ENCODE assay signal across 24 cellular contexts in genomic region chr5:152622628-152623027, GRCh38.
A peak's percentile ranks its signal among the peaks of the same experiment; 100 is the strongest.
DNase-seq lines count a peak whose midpoint lies in the region; ATAC-seq lines count a peak whose summit lies in the region.
"Had no signal": no experiment of that assay in that cellular context is flagged by ENCODE, and none has a peak within 500 bp of the region (broad histone marks: within the 10 kb centered on the region; RNA-seq: fewer than 3 reads in every experiment).

No MANE protein-coding gene starts in this region.

- peak; percentile 60 for ATAC-seq in left ventricle myocardium superior
- ATAC-seq: gastrocnemius medialis, lower lobe of right lung, mucosa of descending colon had no signal

- DNase-seq in COR-L47 (lab: John Stamatoyannopoulos, UW) (peak; percentile 6), NCI-H2029 treated with DMSO at 0.1 percent for 48 hours (lab: John Stamatoyannopoulos, UW) (peak; percentile 28), left ventricle myocardium superior (peak; percentile 19), putamen (ENCODE audit: low spot score) (peak; percentile 8), OCI-M1 (lab: John Stamatoyannopoulos, UW) (no peak), AML-193 (lab: John Stamatoyannopoulos, UW) (no peak)
- DNase-seq in stimulated activated CD8-positive, alpha-beta memory T cell treated with anti-CD3 and anti-CD28 coated beads, Interleukin-4, amount 100 ng/mL, for 48 hours: no peak
- DNase-seq: activated CD4-positive, alpha-beta T cell treated with anti-CD3 and anti-CD28 coated beads for 4 hours; activated CD8-positive, alpha-beta memory T cell treated with anti-CD3 and anti-CD28 coated beads for 24 hours; activated effector memory CD4-positive, alpha-beta T cell treated with anti-CD3 and anti-CD28 coated beads, Interleukin-2, amount 50 U/mL, for 16 hours; activated naive CD8-positive, alpha-beta T cell treated with anti-CD3 and anti-CD28 coated beads, Interleukin-2, amount 10 ng/mL, durations not matched to agents 7 days and 5 days; C1 segment of cervical spinal cord; DND-41; gastrocnemius medialis; HCEC 1CT; KG1; lower lobe of right lung; MM.1S; mucosa of descending colon; NCI-H510A treated with DMSO at 0.1 percent for 48 hours; SHP77 treated with DMSO at 0.1 percent for 48 hours; small intestine; stimulated activated CD4-positive, alpha-beta T cell treated with anti-CD3 and anti-CD28 coated beads, Interleukin-1b, Interleukin-23, amount 100 ng/mL, for 48 hours; transverse colon had no signal

- intact Hi-C loops in left ventricle myocardium superior (cut with micrococcal nuclease): no loop called here

Comparison
In these comparisons a context has a peak if more than half of its experiments do, and no peak if none do; other contexts are left out.
1. DNase-seq: peak in COR-L47 (single experiment), NCI-H2029 treated with DMSO at 0.1 percent for 48 hours (single experiment), left ventricle myocardium superior (single experiment) and putamen (single experiment); none in stimulated activated CD8-positive, alpha-beta memory T cell treated with anti-CD3 and anti-CD28 coated beads, Interleukin-4, amount 100 ng/mL, for 48 hours (single experiment), OCI-M1 (single experiment) and AML-193 (0 of 2).